ENCODE assay signal across 8 cellular contexts in genomic region chr11:47552086-47552580, GRCh38. TPM values are rescaled to one million over a fixed set of nuclear protein-coding genes. Genes with fewer than 3 reads are reported as not detected.
DNase-seq lines count a peak whose midpoint lies in the region; ATAC-seq and TF ChIP-seq lines count a peak whose summit lies in the region.

No MANE protein-coding gene starts in this region.

- H3K4me1 Mint-ChIP-seq in T-cell (peaks cover 50 to 56% (median 50%) of the 10 kb centered on the region in 3 donors), type B pancreatic cell (ENCODE audit: unreplicated experiment) (peaks cover 21% of the 10 kb centered on the region)
- H3K4me1 Mint-ChIP-seq in effector memory CD8-positive, alpha-beta T cell (ENCODE audit: low read depth in 2 of 2): peaks cover 33 to 44% of the 10 kb centered on the region in 2 donors

- POLR2A ChIA-PET in T-cell (lab: Charles Lee): interaction anchor here (0.6 to 0.7 kb wide), 3 partner anchors 26 to 196 kb away, joined by 4 to 6 read pairs (median 4); no protein-coding TSS in a partner anchor

- H3K36me3 Mint-ChIP-seq in T-cell (peaks cover 13% of the 10 kb centered on the region), type B pancreatic cell (peaks cover 12% of the 10 kb centered on the region)
- H3K36me3 Mint-ChIP-seq in effector memory CD8-positive, alpha-beta T cell (ENCODE audit: insufficient read depth): peaks cover 22% of the 10 kb centered on the region

- H2BK5ac ChIP-seq in mesendoderm (ENCODE audit: low read length): peak overlapping the region; percentile 71

- H3K9me3 Mint-ChIP-seq in T-cell (no peaks in the 10 kb centered on the region), type B pancreatic cell (no peaks in the 10 kb centered on the region)
- no peaks in the 10 kb centered on the region for H3K9me3 Mint-ChIP-seq in effector memory CD8-positive, alpha-beta T cell

- CTCF ChIA-PET in T-cell (lab: Charles Lee): interaction anchor here (0.5 to 1.8 kb wide), 6 partner anchors 11 to 46 kb away, joined by 3 to 9 read pairs (median 4); partner anchors contain the start of genes KBTBD4 (in 1 of the 2) and NDUFS3 (in 1 of the 2)

- H3K27me3 Mint-ChIP-seq in T-cell (no peaks in the 10 kb centered on the region), type B pancreatic cell (no peaks in the 10 kb centered on the region)
- no peaks in the 10 kb centered on the region for H3K27me3 Mint-ChIP-seq in effector memory CD8-positive, alpha-beta T cell

- H3K79me1 ChIP-seq in mesendoderm (ENCODE audit: low read length): no peaks in the 10 kb centered on the region

- H3K4ac ChIP-seq in mesendoderm (ENCODE audit: low read depth, low read length): peak overlapping the region; percentile 96

- peak overlapping the region; percentile 98 for H3K56ac ChIP-seq in mesendoderm (ENCODE audit: low read length)

- peak overlapping the region; percentile 90 for H3K27ac ChIP-seq in mesendoderm (ENCODE audit: low read depth, low read length)

- no peak for TF ChIP-seq CTCF in type B pancreatic cell (conservative IDR thresholded peaks at IDR 0.05)

- H3K27me3 ChIP-seq in mesendoderm (ENCODE audit: insufficient read depth, low read length, poor library complexity): no peaks in the 10 kb centered on the region

- peak; percentile 9 for ATAC-seq in HG02885 (IDR thresholded peaks at IDR 0.05; ENCODE audit: poor library complexity, unreplicated experiment)
- ATAC-seq in T-cell (replicated peaks in 1 of 4): no peak
- no peak for ATAC-seq in effector memory CD8-positive, alpha-beta T cell (replicated peaks)
- ATAC-seq in HG02870 (IDR thresholded peaks at IDR 0.05; ENCODE audit: unreplicated experiment): no peak

- H4K5ac ChIP-seq in mesendoderm (ENCODE audit: low read length): no peak overlapping the region

- no CpG with 5 or more reads among the region's 23 CpGs for WGBS in mesendoderm (ENCODE audit: extremely low coverage, insufficient coverage, low lambda C conversion rate)

- no peak overlapping the region for H2BK120ac ChIP-seq in mesendoderm (ENCODE audit: low read depth, low read length)

- no peaks in the 10 kb centered on the region for H3K4me1 ChIP-seq in mesendoderm (ENCODE audit: control insufficient read depth, low read depth, low read length)

- DNase-seq in NCI-H345 (lab: John Stamatoyannopoulos, UW): peak; percentile 17
- DNase-seq in NCI-H345 treated with DMSO at 0.1 percent for 48 hours (lab: John Stamatoyannopoulos, UW; ENCODE audit: unreplicated experiment): no peak
- DNase-seq in T-cell: peak in 3 of 34 experiments; percentile 9 to 12 (median 12)
- peak in 1 of 3 experiments; percentile 5 for DNase-seq in effector memory CD8-positive, alpha-beta T cell
- peak; percentile 85 for DNase-seq in mesendoderm
- DNase-seq in type B pancreatic cell (ENCODE audit: extremely low spot score, unreplicated experiment): no peak

- H3K4me3 Mint-ChIP-seq in T-cell: peak overlapping the region; percentile 95 to 98 (median 96)
- H3K4me3 Mint-ChIP-seq in effector memory CD8-positive, alpha-beta T cell: peak overlapping the region; percentile 98 to 99
- H3K4me3 Mint-ChIP-seq in type B pancreatic cell: peak overlapping the region; percentile 98

- no peak overlapping the region for H2BK15ac ChIP-seq in mesendoderm (replicated peaks; ENCODE audit: low read depth)

- no peaks in the 10 kb centered on the region for H3K36me3 ChIP-seq in mesendoderm (ENCODE audit: control insufficient read depth, insufficient read depth, low read length)

- peaks cover 55% of the 10 kb centered on the region for H3K79me2 ChIP-seq in mesendoderm (ENCODE audit: control insufficient read depth, insufficient read depth, low read length)

- peak overlapping the region; percentile 28 for H2AK5ac ChIP-seq in mesendoderm (ENCODE audit: low read length)

- peak overlapping the region; percentile 94 for H3K18ac ChIP-seq in mesendoderm (ENCODE audit: low read length)

- H3K23ac ChIP-seq in mesendoderm (ENCODE audit: low read length): peak overlapping the region; percentile 83

- H3K9ac ChIP-seq in mesendoderm (ENCODE audit: low read length): peak overlapping the region; percentile 88

- peak overlapping the region; percentile 53 for H3K4me2 ChIP-seq in mesendoderm (ENCODE audit: low read length)

- peak overlapping the region; percentile 92 to 94 for H3K27ac Mint-ChIP-seq in T-cell
- H3K27ac Mint-ChIP-seq in effector memory CD8-positive, alpha-beta T cell: peak overlapping the region; percentile 95 to 96
- H3K27ac Mint-ChIP-seq in type B pancreatic cell: peak overlapping the region; percentile 98

- peak overlapping the region; percentile 89 for H3K4me3 ChIP-seq in mesendoderm (ENCODE audit: low read length)

- H4K8ac ChIP-seq in mesendoderm (ENCODE audit: low read depth, low read length): no peak overlapping the region

RNA-seq across cellular contexts. Expression of gene CELF1, which starts 0.8 kb away (rescaled TPM):
- total RNA-seq in T-cell: 100 to 1,000 TPM; 109 to 124 (median 123) TPM
- 134 TPM for polyA plus RNA-seq in mesendoderm (2013, experiment 1 of 2)
- polyA plus RNA-seq in mesendoderm (2013, experiment 2 of 2): 128 TPM
- total RNA-seq in type B pancreatic cell (ENCODE audit: low replicate concordance): 97.8 and 125 TPM in 2 replicates

RNA-seq across cellular contexts. Expression of gene PTPMT1, which starts 13.3 kb away (rescaled TPM):
- 10 to 100 TPM; 14.9 to 25.3 (median 25.0) TPM for total RNA-seq in T-cell
- 57.4 TPM for polyA plus RNA-seq in mesendoderm (2013, experiment 1 of 2)
- 59.5 TPM for polyA plus RNA-seq in mesendoderm (2013, experiment 2 of 2)
- 43.6 and 58.4 TPM in 2 replicates for total RNA-seq in type B pancreatic cell (ENCODE audit: low replicate concordance)

RNA-seq across cellular contexts. Expression of gene KBTBD4, which starts 26.6 kb away (rescaled TPM):
- 10 to 100 TPM; 19.1 to 23.6 (median 21.6) TPM for total RNA-seq in T-cell
- polyA plus RNA-seq in mesendoderm (2013, experiment 1 of 2): 8.1 TPM
- 8.4 TPM for polyA plus RNA-seq in mesendoderm (2013, experiment 2 of 2)
- 14.5 and 18.0 TPM in 2 replicates for total RNA-seq in type B pancreatic cell (ENCODE audit: low replicate concordance)

RNA-seq across cellular contexts. Expression of gene NDUFS3, which starts 26.7 kb away (rescaled TPM):
- total RNA-seq in T-cell (100 to 1,000 TPM in 1 of 5 donors, 10 to 100 TPM in 4; 69.1 to 105 (median 76.1) TPM), type B pancreatic cell (ENCODE audit: low replicate concordance) (150 and 161 TPM in 2 replicates)
- 123 TPM for polyA plus RNA-seq in mesendoderm (2013, experiment 1 of 2)
- polyA plus RNA-seq in mesendoderm (2013, experiment 2 of 2): 123 TPM

RNA-seq across cellular contexts. Expression of gene FAM180B, which starts 34.3 kb away (rescaled TPM):
- total RNA-seq in T-cell (under 1 TPM in 3 of 5 donors, not detected in 2; 0.20 to 0.51 (median 0.28) TPM), type B pancreatic cell (ENCODE audit: low replicate concordance) (0.43 TPM in 1 of 2 replicates, not detected in the other)
- polyA plus RNA-seq in mesendoderm (2013, experiment 1 of 2): 0.07 TPM
- 0.03 TPM for polyA plus RNA-seq in mesendoderm (2013, experiment 2 of 2)

Comparison
In these comparisons a context has a peak if more than half of its experiments do, and no peak if none do; other contexts are left out.
1. DNase-seq: peak in NCI-H345 (single experiment) and mesendoderm (single experiment); none in NCI-H345 treated with DMSO at 0.1 percent for 48 hours (single experiment) and type B pancreatic cell (single experiment).
2. Peak in every context shown above with its lines, with median percentiles within 50 percentile points of each other: H3K27ac Mint-ChIP-seq and H3K4me3 Mint-ChIP-seq.